ENCODE assay signal across 1 cellular context in the genomic region with DNA sequence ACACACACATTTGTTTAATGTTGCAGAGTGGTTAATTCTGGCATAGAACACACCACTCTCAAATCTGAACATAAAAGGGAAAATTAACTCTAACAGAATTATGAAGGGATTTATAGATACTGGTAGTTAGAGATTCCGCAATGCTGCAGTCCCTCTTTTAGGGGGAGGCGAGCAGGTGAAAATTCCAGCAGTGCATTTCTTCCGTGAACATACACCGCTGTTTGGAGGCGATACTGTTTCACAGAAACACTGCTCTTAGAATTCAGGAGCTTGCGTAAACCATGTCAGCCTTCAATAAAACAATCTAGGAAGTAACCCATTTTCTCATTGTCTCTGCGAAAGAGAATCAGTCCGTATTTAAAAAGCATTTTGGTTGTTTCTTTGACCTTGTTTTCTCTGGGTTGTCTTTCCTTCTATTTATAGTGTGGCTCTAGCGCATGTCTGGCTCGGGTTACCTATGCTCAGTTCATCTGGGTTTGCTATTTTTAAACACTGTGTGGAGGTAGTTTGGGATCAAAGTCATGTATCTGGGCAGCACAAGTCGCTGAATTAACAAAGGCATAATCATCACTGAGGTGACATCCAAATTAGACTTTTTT.
A peak's percentile ranks its signal among the peaks of the same experiment; 100 is the strongest.
TF ChIP-seq lines count a peak whose summit lies in the region.

No MANE protein-coding gene starts in this region.

TF ChIP-seq in K562, 482 proteins besides CTCF, POLR2A, EP300 and RAD21 (continued from another document):
- TF ChIP-seq, protein P1, sequence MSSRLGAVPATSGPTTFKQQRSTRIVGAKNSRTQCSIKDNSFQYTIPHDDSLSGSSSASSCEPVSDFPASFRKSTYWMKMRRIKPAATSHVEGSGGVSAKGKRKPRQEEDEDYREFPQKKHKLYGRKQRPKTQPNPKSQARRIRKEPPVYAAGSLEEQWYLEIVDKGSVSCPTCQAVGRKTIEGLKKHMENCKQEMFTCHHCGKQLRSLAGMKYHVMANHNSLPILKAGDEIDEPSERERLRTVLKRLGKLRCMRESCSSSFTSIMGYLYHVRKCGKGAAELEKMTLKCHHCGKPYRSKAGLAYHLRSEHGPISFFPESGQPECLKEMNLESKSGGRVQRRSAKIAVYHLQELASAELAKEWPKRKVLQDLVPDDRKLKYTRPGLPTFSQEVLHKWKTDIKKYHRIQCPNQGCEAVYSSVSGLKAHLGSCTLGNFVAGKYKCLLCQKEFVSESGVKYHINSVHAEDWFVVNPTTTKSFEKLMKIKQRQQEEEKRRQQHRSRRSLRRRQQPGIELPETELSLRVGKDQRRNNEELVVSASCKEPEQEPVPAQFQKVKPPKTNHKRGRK (tag; IDR thresholded peaks at IDR 0.05), result no peak
- no peak for TF ChIP-seq ZNF384 (IDR thresholded peaks at IDR 0.05; ENCODE audit: low read depth, low read length)
- TF ChIP-seq KLF13 (tag; IDR thresholded peaks at IDR 0.05; ENCODE audit: borderline replicate concordance, low read depth), result no peak
- TF ChIP-seq NRF1 (conservative IDR thresholded peaks at IDR 0.05 in 1 of 2, IDR thresholded peaks at IDR 0.05 in 1 of 2), result peak; percentile 50 to 55
- no peak for TF ChIP-seq NCOA6 (IDR thresholded peaks at IDR 0.05)
- TF ChIP-seq NFRKB (IDR thresholded peaks at IDR 0.05; ENCODE audit: low read depth), result 0 out of 2 replicates have a peak, but pooled peaks have one; percentile 34
- TF ChIP-seq FOSL1 (tag; conservative IDR thresholded peaks at IDR 0.05), result no peak
- 0 out of 2 replicates have a peak, but pooled peaks have one; percentile 19 for TF ChIP-seq MEF2D (tag; conservative IDR thresholded peaks at IDR 0.05; ENCODE audit: low read depth)
- no peak for TF ChIP-seq HMG20A (CRISPR knock-in tag; conservative IDR thresholded peaks at IDR 0.05)
- TF ChIP-seq GTF2A2 (tag; IDR thresholded peaks at IDR 0.05), result no peak
- TF ChIP-seq, protein P2, sequence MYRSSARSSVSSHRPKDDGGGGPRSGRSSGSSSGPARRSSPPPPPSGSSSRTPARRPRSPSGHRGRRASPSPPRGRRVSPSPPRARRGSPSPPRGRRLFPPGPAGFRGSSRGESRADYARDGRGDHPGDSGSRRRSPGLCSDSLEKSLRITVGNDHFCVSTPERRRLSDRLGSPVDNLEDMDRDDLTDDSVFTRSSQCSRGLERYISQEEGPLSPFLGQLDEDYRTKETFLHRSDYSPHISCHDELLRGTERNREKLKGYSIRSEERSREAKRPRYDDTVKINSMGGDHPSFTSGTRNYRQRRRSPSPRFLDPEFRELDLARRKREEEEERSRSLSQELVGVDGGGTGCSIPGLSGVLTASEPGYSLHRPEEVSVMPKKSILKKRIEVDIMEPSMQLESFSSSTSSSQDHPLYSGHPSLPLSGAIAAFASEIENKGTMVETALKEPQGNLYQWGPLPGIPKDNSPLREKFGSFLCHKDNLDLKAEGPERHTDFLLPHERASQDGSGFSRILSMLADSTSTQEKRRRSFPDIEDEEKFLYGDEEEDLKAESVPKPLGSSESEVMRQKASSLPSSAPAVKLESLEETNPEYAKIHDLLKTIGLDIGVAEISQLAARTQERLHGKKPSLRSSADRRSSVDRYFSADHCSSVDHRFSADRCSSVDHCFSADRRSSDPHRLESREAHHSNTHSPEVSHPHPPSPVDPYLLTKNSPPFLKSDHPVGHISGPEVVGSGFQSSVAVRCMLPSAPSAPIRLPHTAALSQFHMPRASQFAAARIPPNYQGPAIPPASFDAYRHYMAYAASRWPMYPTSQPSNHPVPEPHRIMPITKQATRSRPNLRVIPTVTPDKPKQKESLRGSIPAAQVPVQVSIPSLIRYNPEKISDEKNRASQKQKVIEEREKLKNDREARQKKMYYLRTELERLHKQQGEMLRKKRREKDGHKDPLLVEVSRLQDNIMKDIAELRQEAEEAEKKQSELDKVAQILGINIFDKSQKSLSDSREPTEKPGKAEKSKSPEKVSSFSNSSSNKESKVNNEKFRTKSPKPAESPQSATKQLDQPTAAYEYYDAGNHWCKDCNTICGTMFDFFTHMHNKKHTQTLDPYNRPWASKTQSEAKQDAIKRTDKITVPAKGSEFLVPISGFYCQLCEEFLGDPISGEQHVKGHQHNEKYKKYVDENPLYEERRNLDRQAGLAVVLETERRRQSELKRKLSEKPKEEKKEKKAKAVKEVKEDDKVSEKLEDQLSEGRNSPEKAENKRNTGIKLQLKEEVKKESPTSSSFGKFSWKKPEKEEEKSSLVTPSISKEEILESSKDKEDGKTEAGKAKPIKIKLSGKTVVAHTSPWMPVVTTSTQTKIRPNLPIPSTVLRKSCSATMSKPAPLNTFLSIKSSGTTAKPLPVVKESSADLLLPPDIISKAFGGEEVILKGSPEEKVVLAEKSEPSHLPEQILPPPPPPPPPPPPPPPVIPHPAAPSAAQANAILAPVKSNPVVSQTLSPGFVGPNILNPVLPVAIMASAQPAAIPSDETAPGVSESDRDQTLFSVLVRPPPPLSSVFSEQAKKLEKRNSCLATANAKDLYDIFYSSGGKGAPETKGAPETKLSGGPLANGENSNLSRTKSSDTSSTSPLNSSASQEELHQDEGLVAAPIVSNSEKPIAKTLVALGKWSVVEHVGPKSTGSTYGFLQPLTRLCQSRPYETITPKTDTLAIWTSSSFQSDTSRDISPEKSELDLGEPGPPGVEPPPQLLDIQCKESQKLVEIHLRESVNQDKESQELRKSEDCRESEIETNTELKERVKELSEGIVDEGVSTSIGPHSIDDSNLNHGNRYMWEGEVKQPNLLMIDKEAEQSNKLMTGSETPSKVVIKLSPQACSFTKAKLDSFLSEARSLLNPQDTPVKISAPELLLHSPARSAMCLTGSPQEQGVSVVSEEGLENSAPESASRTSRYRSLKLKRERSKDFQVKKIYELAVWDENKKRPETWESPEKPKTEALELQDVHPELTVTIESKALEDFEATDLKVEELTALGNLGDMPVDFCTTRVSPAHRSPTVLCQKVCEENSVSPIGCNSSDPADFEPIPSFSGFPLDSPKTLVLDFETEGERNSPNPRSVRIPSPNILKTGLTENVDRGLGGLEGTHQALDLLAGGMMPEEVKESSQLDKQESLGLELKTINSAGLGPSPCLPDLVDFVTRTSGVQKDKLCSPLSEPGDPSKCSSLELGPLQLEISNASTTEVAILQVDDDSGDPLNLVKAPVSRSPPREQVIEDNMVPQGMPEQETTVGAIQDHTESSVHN (IDR thresholded peaks at IDR 0.05; ENCODE audit: borderline replicate concordance in 1 of 2, low read depth in 1 of 2), result no peak
- TF ChIP-seq HLTF (IDR thresholded peaks at IDR 0.05), result no peak
- TF ChIP-seq BACH1 (tag; IDR thresholded peaks at IDR 0.05), result no peak
- no peak for TF ChIP-seq ZNF696 (CRISPR knock-in tag; conservative IDR thresholded peaks at IDR 0.05)
- TF ChIP-seq SPI1 (IDR thresholded peaks at IDR 0.05; ENCODE audit: borderline replicate concordance, low read depth, low read length), result no peak
- no peak for TF ChIP-seq EZH2 (IDR thresholded peaks at IDR 0.05; ENCODE audit: borderline replicate concordance, low read depth, low read length)
- no peak for TF ChIP-seq ZNF354B (CRISPR knock-in tag; IDR thresholded peaks at IDR 0.05)
- TF ChIP-seq ZNF75A (CRISPR knock-in tag; IDR thresholded peaks at IDR 0.05), result no peak
- TF ChIP-seq, protein P3, sequence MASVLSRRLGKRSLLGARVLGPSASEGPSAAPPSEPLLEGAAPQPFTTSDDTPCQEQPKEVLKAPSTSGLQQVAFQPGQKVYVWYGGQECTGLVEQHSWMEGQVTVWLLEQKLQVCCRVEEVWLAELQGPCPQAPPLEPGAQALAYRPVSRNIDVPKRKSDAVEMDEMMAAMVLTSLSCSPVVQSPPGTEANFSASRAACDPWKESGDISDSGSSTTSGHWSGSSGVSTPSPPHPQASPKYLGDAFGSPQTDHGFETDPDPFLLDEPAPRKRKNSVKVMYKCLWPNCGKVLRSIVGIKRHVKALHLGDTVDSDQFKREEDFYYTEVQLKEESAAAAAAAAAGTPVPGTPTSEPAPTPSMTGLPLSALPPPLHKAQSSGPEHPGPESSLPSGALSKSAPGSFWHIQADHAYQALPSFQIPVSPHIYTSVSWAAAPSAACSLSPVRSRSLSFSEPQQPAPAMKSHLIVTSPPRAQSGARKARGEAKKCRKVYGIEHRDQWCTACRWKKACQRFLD (CRISPR knock-in tag; IDR thresholded peaks at IDR 0.05), result no peak
- no peak for TF ChIP-seq XRCC5 (IDR thresholded peaks at IDR 0.05; ENCODE audit: low read depth, low read length)
- no peak for TF ChIP-seq RBM25 (IDR thresholded peaks at IDR 0.05; ENCODE audit: low read depth, low read length, severe bottlenecking)
- TF ChIP-seq NELFE (IDR thresholded peaks at IDR 0.05; ENCODE audit: insufficient read depth, insufficient read length), result no peak
